Comparison of ENCODE assay signal across 1 cellular context in genomic region chr5:176837707-176838115, GRCh38.
TF ChIP-seq lines count a peak whose summit lies in the region.

No MANE protein-coding gene starts in this region.

TF ChIP-seq in K562, 482 proteins besides CTCF, POLR2A, EP300 and RAD21 (continued from another document and continues in another):
- TF ChIP-seq FOXJ2 (tag; IDR thresholded peaks at IDR 0.05): peak; percentile 66; the same call in 1 of the 2 replicates
- peak; percentile 100 for TF ChIP-seq EHMT2 (IDR thresholded peaks at IDR 0.05)
- peak; percentile 89 for TF ChIP-seq BHLHE40 (IDR thresholded peaks at IDR 0.05; ENCODE audit: low read length)
- no peak for TF ChIP-seq PHF21A (IDR thresholded peaks at IDR 0.05; ENCODE audit: borderline replicate concordance, low read depth)
- TF ChIP-seq SRSF1 (IDR thresholded peaks at IDR 0.05; ENCODE audit: low read depth, low read length): no peak
- no peak for TF ChIP-seq CSDE1 (IDR thresholded peaks at IDR 0.05)
- peak; percentile 99 for TF ChIP-seq NCOA6 (IDR thresholded peaks at IDR 0.05)
- no peak for TF ChIP-seq ZNF586 (CRISPR knock-in tag; conservative IDR thresholded peaks at IDR 0.05)
- no peak for TF ChIP-seq CREB5 (CRISPR knock-in tag; IDR thresholded peaks at IDR 0.05)
- TF ChIP-seq JUN (IDR thresholded peaks at IDR 0.05; ENCODE audit: borderline replicate concordance, low read depth, low read length): no peak
- TF ChIP-seq JUN (CRISPR knock-in tag; IDR thresholded peaks at IDR 0.05; ENCODE audit: borderline replicate concordance): peak; percentile 99
- no peak for TF ChIP-seq SAFB (IDR thresholded peaks at IDR 0.05; ENCODE audit: borderline replicate concordance, low read depth, low read length)
- TF ChIP-seq CBX1 (IDR thresholded peaks at IDR 0.05; ENCODE audit: low read depth): no peak
- TF ChIP-seq ARID1B (IDR thresholded peaks at IDR 0.05): no peak
- TF ChIP-seq TARDBP (IDR thresholded peaks at IDR 0.05): peak; percentile 85
- TF ChIP-seq E2F1 (CRISPR knock-in tag; IDR thresholded peaks at IDR 0.05): peak; percentile 99
- TF ChIP-seq RBBP5 (IDR thresholded peaks at IDR 0.05; ENCODE audit: borderline replicate concordance, insufficient read depth, low read length, poor library complexity, severe bottlenecking): no peak
- no peak for TF ChIP-seq POLR2H (tag; IDR thresholded peaks at IDR 0.05; ENCODE audit: low read depth)
- TF ChIP-seq CHD4 (IDR thresholded peaks at IDR 0.05; ENCODE audit: insufficient read depth, insufficient replicate concordance, low read depth, low read length, poor library complexity, severe bottlenecking): no peak
- peak; percentile 82; the same call in 1 of the 2 replicates for TF ChIP-seq KLF6 (CRISPR knock-in tag; IDR thresholded peaks at IDR 0.05; ENCODE audit: borderline replicate concordance)
- no peak for TF ChIP-seq MBD2 (IDR thresholded peaks at IDR 0.05; ENCODE audit: borderline replicate concordance, low read depth)
- TF ChIP-seq TEAD2 (tag; IDR thresholded peaks at IDR 0.05): peak; percentile 65; the same call in 1 of the 2 replicates
- TF ChIP-seq SIN3B (IDR thresholded peaks at IDR 0.05; ENCODE audit: low read depth): peak; percentile 16; the same call in 1 of the 2 replicates
- no peak for TF ChIP-seq SRSF9 (IDR thresholded peaks at IDR 0.05; ENCODE audit: borderline replicate concordance, low read depth, low read length)
- TF ChIP-seq SIN3A (IDR thresholded peaks at IDR 0.05; ENCODE audit: borderline replicate concordance in 2 of 2, control insufficient read depth in 1 of 2, low read depth in 2 of 2, low read length in 2 of 2): peak; percentile 100
- TF ChIP-seq SP1 (CRISPR knock-in tag; IDR thresholded peaks at IDR 0.05): peak; percentile 87
- TF ChIP-seq CREM (IDR thresholded peaks at IDR 0.05; ENCODE audit: low read depth): peak; percentile 90
- peak; percentile 100 for TF ChIP-seq NCOA1 (IDR thresholded peaks at IDR 0.05; ENCODE audit: low read depth)
- peak; percentile 53; the same call in 1 of the 2 replicates for TF ChIP-seq ATF4 (CRISPR knock-in tag; IDR thresholded peaks at IDR 0.05)
- TF ChIP-seq THAP7 (CRISPR knock-in tag; IDR thresholded peaks at IDR 0.05): no peak
- no peak for TF ChIP-seq ZNF174 (CRISPR knock-in tag; IDR thresholded peaks at IDR 0.05)
- no peak for TF ChIP-seq ZNF77 (CRISPR knock-in tag; IDR thresholded peaks at IDR 0.05)
- TF ChIP-seq MITF (IDR thresholded peaks at IDR 0.05): no peak
- no peak for TF ChIP-seq RBM14 (IDR thresholded peaks at IDR 0.05; ENCODE audit: borderline replicate concordance, insufficient read depth, low read depth, low read length)
- TF ChIP-seq HSF4 (CRISPR knock-in tag; IDR thresholded peaks at IDR 0.05; ENCODE audit: borderline replicate concordance): peak; percentile 68; the same call in 1 of the 2 replicates
- TF ChIP-seq SREBF2 (CRISPR knock-in tag; IDR thresholded peaks at IDR 0.05): peak; percentile 99; the same call in 1 of the 2 replicates
- peak; percentile 97 for TF ChIP-seq ETS1 (conservative IDR thresholded peaks at IDR 0.05; ENCODE audit: control insufficient read depth, low read depth, low read length)
- peak; percentile 90 for TF ChIP-seq HDAC8 (tag; IDR thresholded peaks at IDR 0.05)
- TF ChIP-seq PCBP2 (IDR thresholded peaks at IDR 0.05; ENCODE audit: low read depth, low read length, poor library complexity, severe bottlenecking): no peak
- no peak for TF ChIP-seq THRB (CRISPR knock-in tag; conservative IDR thresholded peaks at IDR 0.05)
- TF ChIP-seq ZNF263 (CRISPR knock-in tag; IDR thresholded peaks at IDR 0.05; ENCODE audit: borderline replicate concordance): peak; percentile 96
- no peak for TF ChIP-seq TAF1 (IDR thresholded peaks at IDR 0.05; ENCODE audit: control insufficient read depth, extremely low read depth, insufficient read depth, low read length, severe bottlenecking)
- peak; percentile 98 for TF ChIP-seq DMBX1 (CRISPR knock-in tag; IDR thresholded peaks at IDR 0.05; ENCODE audit: borderline replicate concordance)
- TF ChIP-seq HMGXB4 (CRISPR knock-in tag; IDR thresholded peaks at IDR 0.05): peak; percentile 100
- TF ChIP-seq ELF2 (CRISPR knock-in tag; IDR thresholded peaks at IDR 0.05): no peak
- peak; percentile 81 for TF ChIP-seq ZNF311 (CRISPR knock-in tag; IDR thresholded peaks at IDR 0.05)
- TF ChIP-seq HLTF (IDR thresholded peaks at IDR 0.05): no peak
- no peak for TF ChIP-seq ARID2 (IDR thresholded peaks at IDR 0.05)
- TF ChIP-seq MLLT1 (IDR thresholded peaks at IDR 0.05): no peak
- no peak for TF ChIP-seq SNRNP70 (optimal IDR thresholded peaks at IDR 0.05; ENCODE audit: low read depth, low read length)
- TF ChIP-seq ETS2 (tag; IDR thresholded peaks at IDR 0.05; ENCODE audit: borderline replicate concordance, poor library complexity, severe bottlenecking): no peak
- peak; percentile 96 for TF ChIP-seq ZNF217 (CRISPR knock-in tag; IDR thresholded peaks at IDR 0.05)
- TF ChIP-seq TBP (optimal IDR thresholded peaks at IDR 0.05; ENCODE audit: low read depth, low read length): peak; percentile 21
- TF ChIP-seq PRDM10 (IDR thresholded peaks at IDR 0.05; ENCODE audit: partially characterized antibody): no peak
- peak; percentile 100 for TF ChIP-seq FOXP1 (CRISPR knock-in tag; IDR thresholded peaks at IDR 0.05)
- peak; percentile 99 for TF ChIP-seq ZNF224 (CRISPR knock-in tag; IDR thresholded peaks at IDR 0.05)
- no peak for TF ChIP-seq BRCA1 (IDR thresholded peaks at IDR 0.05)
- TF ChIP-seq BRCA1 (CRISPR knock-in tag; IDR thresholded peaks at IDR 0.05): peak; percentile 98; the same call in 1 of the 2 replicates
- peak; percentile 99 for TF ChIP-seq TGIF2 (CRISPR knock-in tag; IDR thresholded peaks at IDR 0.05)
